In genomic region chr11:68896171-68896959, GRCh38 we compare ENCODE assay signal across 1 cellular context.
TF ChIP-seq lines count a peak whose summit lies in the region.

No MANE protein-coding gene starts in this region.

TF ChIP-seq in K562, 482 proteins besides CTCF, POLR2A, EP300 and RAD21:
- TF ChIP-seq CBFA2T2 (conservative IDR thresholded peaks at IDR 0.05) (no peak), PTTG1 (tag; IDR thresholded peaks at IDR 0.05; ENCODE audit: low read depth) (no peak), POLR2G (IDR thresholded peaks at IDR 0.05; ENCODE audit: low read depth, low read length) (peak; percentile 61), CHD1 (IDR thresholded peaks at IDR 0.05; ENCODE audit: low read length) (no peak), SIRT6 (IDR thresholded peaks at IDR 0.05; ENCODE audit: low read depth, low read length) (no peak), ARID1B (IDR thresholded peaks at IDR 0.05) (no peak), RBM22 (IDR thresholded peaks at IDR 0.05; ENCODE audit: low read depth, low read length, poor library complexity, severe bottlenecking) (no peak), SFPQ (IDR thresholded peaks at IDR 0.05; ENCODE audit: low read depth, low read length) (no peak), ZNF780A (CRISPR knock-in tag; IDR thresholded peaks at IDR 0.05) (no peak), KDM5B (IDR thresholded peaks at IDR 0.05; ENCODE audit: insufficient replicate concordance, low read depth, low read length) (no peak), RBFOX2 (IDR thresholded peaks at IDR 0.05; ENCODE audit: low read depth, low read length) (peak; percentile 62)
